ENCODE assay signal across 15 cellular contexts in genomic region chr2:240925191-240925575, GRCh38. TPM values are rescaled to one million over a fixed set of nuclear protein-coding genes. Genes with fewer than 3 reads are reported as not detected.
DNase-seq lines count a peak whose midpoint lies in the region; ATAC-seq and TF ChIP-seq lines count a peak whose summit lies in the region.
"Had no signal": no experiment of that assay in that cellular context is flagged by ENCODE, and none has a peak within 500 bp of the region (broad histone marks: within the 10 kb centered on the region; RNA-seq: fewer than 3 reads in every experiment).

No MANE protein-coding gene starts in this region.

- no peak for ATAC-seq in esophagus mucosa

- TF ChIP-seq CTCF in BE2C (IDR thresholded peaks at IDR 0.05; ENCODE audit: low read depth, low read length) = no peak
- no peak for TF ChIP-seq CTCF in NB4 (IDR thresholded peaks at IDR 0.05; ENCODE audit: low read depth, low read length)
- TF ChIP-seq CTCF in dorsolateral prefrontal cortex (IDR thresholded peaks at IDR 0.05 in 54 of 56, conservative IDR thresholded peaks at IDR 0.05 in 2 of 56; ENCODE audit: low read depth in 1 of 56, partially characterized antibody in 56 of 56) = no peak
- no peak for TF ChIP-seq CTCF in osteoblast (IDR thresholded peaks at IDR 0.05; ENCODE audit: extremely low read depth, low read depth, low read length)

- no peaks in the 10 kb centered on the region for H3K4me1 ChIP-seq in BE2C
- H3K4me1 ChIP-seq in osteoblast (ENCODE audit: insufficient read depth, low read length) = peaks cover 20% of the 10 kb centered on the region

- H4K20me1 ChIP-seq in osteoblast (ENCODE audit: insufficient read depth, low read length) = no peaks in the 10 kb centered on the region

- H3K79me2 ChIP-seq in osteoblast (ENCODE audit: insufficient read depth, low read length) = no peaks in the 10 kb centered on the region

- H3K36me3 ChIP-seq in BE2C (no peaks in the 10 kb centered on the region), osteoblast (ENCODE audit: insufficient read depth, low read length) (no peaks in the 10 kb centered on the region), MG63 (no peaks in the 10 kb centered on the region)
- H3K36me3 ChIP-seq: BLaER1 treated with 17β-estradiol and CSF1 and Interleukin-3, amounts not matched to agents 10 nM and 100 nM; neutrophil had no signal

- H3K27me3 ChIP-seq in BE2C (no peaks in the 10 kb centered on the region), dorsolateral prefrontal cortex (no peaks in the 10 kb centered on the region), osteoblast (ENCODE audit: insufficient read depth, low read length) (no peaks in the 10 kb centered on the region), MG63 (no peaks in the 10 kb centered on the region)
- H3K27me3 ChIP-seq: BLaER1 treated with 17β-estradiol and CSF1 and Interleukin-3, amounts not matched to agents 10 nM and 100 nM; neutrophil had no signal

- H3K4me2 ChIP-seq in osteoblast (ENCODE audit: insufficient read depth, low read length) = no peak overlapping the region

- no peak overlapping the region for H2AFZ ChIP-seq in osteoblast (ENCODE audit: low read length)

- no peak overlapping the region for H3K4me3 ChIP-seq in BE2C (ENCODE audit: low read depth, low read length)
- H3K4me3 ChIP-seq in NB4 (ENCODE audit: low read depth, low read length) = no peak overlapping the region
- H3K4me3 ChIP-seq in dorsolateral prefrontal cortex = no peak overlapping the region
- H3K4me3 ChIP-seq in osteoblast (ENCODE audit: insufficient read depth, low read length) = no peak overlapping the region
- no peak overlapping the region for H3K4me3 ChIP-seq in MG63
- H3K4me3 ChIP-seq: BLaER1 treated with 17β-estradiol and CSF1 and Interleukin-3, amounts not matched to agents 10 nM and 100 nM had no signal

- intact Hi-C loops in dorsolateral prefrontal cortex (cut with DNase I) = no loop called here

- no peaks in the 10 kb centered on the region for H3K9me3 ChIP-seq in BE2C
- no peaks in the 10 kb centered on the region for H3K9me3 ChIP-seq in osteoblast (ENCODE audit: low read depth, low read length)
- H3K9me3 ChIP-seq in MG63 = no peaks in the 10 kb centered on the region
- H3K9me3 ChIP-seq: BLaER1 treated with 17β-estradiol and CSF1 and Interleukin-3, amounts not matched to agents 10 nM and 100 nM; neutrophil had no signal

- TF ChIP-seq POLR2A in NB4 (IDR thresholded peaks at IDR 0.05; ENCODE audit: extremely low read depth, insufficient read length) = no peak

- DNase-seq in BE2C (peak; percentile 6), NB4 (ENCODE audit: low read depth) (peak; percentile 43), dorsolateral prefrontal cortex (peak in 8 of 10 donors; percentile 1 to 39 (median 24)), osteoblast (ENCODE audit: insufficient read length, low spot score, missing footprints) (peak; percentile 11), foreskin melanocyte (no peak), MG63 (no peak), RKO (ENCODE audit: low spot score) (no peak)
- DNase-seq: NCI-H2171; OCI-M1; stimulated activated naive CD4-positive, alpha-beta T cell; T1000 had no signal

- H3K27ac ChIP-seq in dorsolateral prefrontal cortex = no peak overlapping the region
- no peak overlapping the region for H3K27ac ChIP-seq in osteoblast (ENCODE audit: low read depth, low read length)
- H3K27ac ChIP-seq: BLaER1 treated with 17β-estradiol and CSF1 and Interleukin-3, amounts not matched to agents 10 nM and 100 nM; neutrophil had no signal

RNA-seq across cellular contexts. Expression of gene CROCC2, which starts 19.0 kb away (rescaled TPM):
- not detected for polyA plus RNA-seq in BE2C (2012; ENCODE audit: insufficient read depth, insufficient read length, low read depth)
- total RNA-seq in dorsolateral prefrontal cortex = under 1 TPM in 6 of 120 experiments, not detected in 114; 0.08 to 0.22 (median 0.11) TPM
- under 0.01 TPM in 2 replicates for total RNA-seq in osteoblast
- total RNA-seq in esophagus mucosa = 0.12 TPM
- not detected in 2 replicates for total RNA-seq in MG63 (2014; rRNA removed; shearing (Covaris generic); ENCODE audit: low replicate concordance)

RNA-seq across cellular contexts. Expression of gene MAB21L4, which starts 29.2 kb away (rescaled TPM):
- not detected for polyA plus RNA-seq in BE2C (2012; ENCODE audit: insufficient read depth, insufficient read length, low read depth)
- total RNA-seq in dorsolateral prefrontal cortex = under 1 TPM in 6 of 120 experiments, not detected in 114; 0.26 to 0.76 (median 0.30) TPM
- total RNA-seq in osteoblast = not detected in 2 replicates
- 148 TPM for total RNA-seq in esophagus mucosa
- not detected in 2 replicates for total RNA-seq in MG63 (2014; rRNA removed; shearing (Covaris generic); ENCODE audit: low replicate concordance)
- total RNA-seq: LHCN-M2 had no signal

RNA-seq across cellular contexts. Expression of gene AGXT, which starts 56.6 kb away (rescaled TPM):
- polyA plus RNA-seq in BE2C (2012; ENCODE audit: insufficient read depth, insufficient read length, low read depth) = not detected
- total RNA-seq in dorsolateral prefrontal cortex (under 1 TPM in 1 of 120 experiments, not detected in 119; 0.36 TPM), osteoblast (not detected in 2 replicates), esophagus mucosa (not detected)
- not detected in 2 replicates for total RNA-seq in MG63 (2014; rRNA removed; shearing (Covaris generic); ENCODE audit: low replicate concordance)
- total RNA-seq: LHCN-M2 had no signal

Comparison
In these comparisons a context has a peak if more than half of its experiments do, and no peak if none do; other contexts are left out.
1. DNase-seq: peak in BE2C (single experiment), NB4 (single experiment), dorsolateral prefrontal cortex (8 of 10) and osteoblast (single experiment); none in foreskin melanocyte (single experiment), MG63 (single experiment) and RKO (single experiment).
2. RNA of gene MAB21L4, which starts 29.2 kb away (total RNA-seq): 148 TPM in esophagus mucosa (single experiment); 0.26 to 0.76 TPM in dorsolateral prefrontal cortex, not detected in osteoblast and not detected in MG63; every median in the first group is over 10 times any median in the second.